In genomic region chr6:70842541-70842940, GRCh38 we compare ENCODE assay signal across 5 cellular contexts.
"Had no signal": no experiment of that assay in that cellular context is flagged by ENCODE, and none has a peak within 500 bp of the region (broad histone marks: within the 10 kb centered on the region; RNA-seq: fewer than 3 reads in every experiment).

No MANE protein-coding gene starts in this region.

- DNase-seq: GOT3, H7, HCEC 1CT, IMR-90 had no signal

- ATAC-seq: K562 had no signal

- H3K4me3 ChIP-seq: K562 had no signal
